9 cellular contexts compared by ENCODE assay signal in genomic region chr1:1398677-1399186, GRCh38. TPM values are rescaled to one million over a fixed set of nuclear protein-coding genes. Genes with fewer than 3 reads are reported as not detected.
DNase-seq lines count a peak whose midpoint lies in the region; ATAC-seq, FAIRE-seq and TF ChIP-seq lines count a peak whose summit lies in the region.
"Had no signal": no experiment of that assay in that cellular context is flagged by ENCODE, and none has a peak within 500 bp of the region (broad histone marks: within the 10 kb centered on the region; RNA-seq: fewer than 3 reads in every experiment).

No MANE protein-coding gene starts in this region.

- H4K20me1 ChIP-seq in astrocyte (ENCODE audit: insufficient read depth, low read length): peaks cover 59% of the 10 kb centered on the region

- H3K9me3 ChIP-seq in astrocyte (ENCODE audit: insufficient read depth, low read depth, low read length) (no peaks in the 10 kb centered on the region), liver (ENCODE audit: control insufficient read depth in 4 of 4, low read length in 3 of 4) (no peaks in the 10 kb centered on the region)

- H3K79me2 ChIP-seq in astrocyte (ENCODE audit: insufficient read depth, low read length): peaks cover 88% of the 10 kb centered on the region

- peak overlapping the region; percentile 90 for H3K4me3 ChIP-seq in astrocyte (ENCODE audit: insufficient read depth, low read depth, low read length)
- H3K4me3 ChIP-seq in liver (ENCODE audit: low read depth in 1 of 3, low read length in 3 of 3): peak overlapping the region; percentile 92 to 96 (median 96)
- peak overlapping the region; percentile 97 for H3K4me3 ChIP-seq in urinary bladder (ENCODE audit: low read depth, low read length)

- H3K4me3 Mint-ChIP-seq in astrocyte (ENCODE audit: unreplicated experiment): peak overlapping the region; percentile 99

- WGBS in liver: under 1% methylated on average over 54 of the region's 54 CpGs
- under 1% methylated on average over 54 of the region's 54 CpGs for WGBS in urinary bladder

- H3K4me1 Mint-ChIP-seq in astrocyte (ENCODE audit: low read depth, unreplicated experiment): peaks cover 39% of the 10 kb centered on the region

- TF ChIP-seq RAD21 in liver (IDR thresholded peaks at IDR 0.05): no peak

- H3K36me3 ChIP-seq in astrocyte (ENCODE audit: insufficient read depth, low read length) (peaks cover 34% of the 10 kb centered on the region), liver (ENCODE audit: control insufficient read depth in 4 of 4, insufficient read depth in 3 of 4, low read depth in 1 of 4, low read length in 3 of 4) (peaks cover 17 to 36% (median 25%) of the 10 kb centered on the region in 4 donors), urinary bladder (ENCODE audit: insufficient read depth) (peaks cover 5% of the 10 kb centered on the region)

- peak overlapping the region; percentile 96 for H3K27ac Mint-ChIP-seq in astrocyte (ENCODE audit: unreplicated experiment)

- peak overlapping the region; percentile 95 for H3K9ac ChIP-seq in astrocyte (ENCODE audit: low read length)
- peak overlapping the region; percentile 46 to 72 for H3K9ac ChIP-seq in liver (ENCODE audit: low read depth in 1 of 2, low read length in 2 of 2)

- H3K27ac ChIP-seq in astrocyte (ENCODE audit: low read depth, low read length) (peak overlapping the region; percentile 78), liver (ENCODE audit: low read depth in 1 of 2, low read length in 2 of 2) (peak overlapping the region; percentile 73 to 75), urinary bladder (ENCODE audit: low read depth) (peak overlapping the region; percentile 75)

- TF ChIP-seq CTCF in astrocyte (IDR thresholded peaks at IDR 0.05; ENCODE audit: insufficient read depth, low read depth, low read length) (no peak), liver (IDR thresholded peaks at IDR 0.05; ENCODE audit: low read depth, low read length, missing input control) (no peak)

- peaks cover 22% of the 10 kb centered on the region for H3K36me3 Mint-ChIP-seq in astrocyte (ENCODE audit: low read depth, unreplicated experiment)

- peak overlapping the region; percentile 70 for H2AFZ ChIP-seq in astrocyte (ENCODE audit: low read depth, low read length)

- H3K4me1 ChIP-seq in astrocyte (ENCODE audit: insufficient read depth, low read length) (peaks cover 32% of the 10 kb centered on the region), liver (ENCODE audit: control insufficient read depth in 4 of 4, insufficient read depth in 4 of 4, low read length in 3 of 4) (peaks cover 4 to 52% (median 43%) of the 10 kb centered on the region in 4 donors), urinary bladder (ENCODE audit: insufficient read depth) (no peaks in the 10 kb centered on the region)

- peak overlapping the region; percentile 99 for H3K4me2 ChIP-seq in astrocyte (ENCODE audit: low read length)

- DNase-seq in activated CD4-positive, CD25-positive, alpha-beta regulatory T cell (lab: John Stamatoyannopoulos, UW): no peak
- DNase-seq in astrocyte (ENCODE audit: low read depth) (no peak), NCI-H128 (lab: John Stamatoyannopoulos, UW; ENCODE audit: unreplicated experiment) (no peak), COR-L47 (lab: John Stamatoyannopoulos, UW) (no peak)

- ATAC-seq in activated CD4-positive, CD25-positive, alpha-beta regulatory T cell treated with anti-CD3 and anti-CD28 coated beads, Interleukin-2, amount 50 U/mL, for 24 hours: peak; percentile 1 to 2
- peak; percentile 8 for ATAC-seq in HG03280 (IDR thresholded peaks at IDR 0.05; ENCODE audit: unreplicated experiment)

- no peak for FAIRE-seq in astrocyte (lab: Jason Lieb, UNC)

- H3K27me3 ChIP-seq in astrocyte (ENCODE audit: insufficient read depth, low read length) (no peaks in the 10 kb centered on the region), liver (ENCODE audit: control insufficient read depth in 4 of 4, insufficient read depth in 4 of 4, low read length in 3 of 4) (no peaks in the 10 kb centered on the region)

- H3K9me3 Mint-ChIP-seq in astrocyte (ENCODE audit: unreplicated experiment): no peaks in the 10 kb centered on the region

- H3K27me3 Mint-ChIP-seq in astrocyte (ENCODE audit: low read depth, unreplicated experiment): no peaks in the 10 kb centered on the region

TF ChIP-seq in liver, 16 proteins besides CTCF, POLR2A, EP300 and RAD21:
- TF ChIP-seq RXRA (IDR thresholded peaks at IDR 0.05): no peak
- no peak for TF ChIP-seq ATF3 (IDR thresholded peaks at IDR 0.05)
- TF ChIP-seq FOXA2 (IDR thresholded peaks at IDR 0.05): no peak
- no peak for TF ChIP-seq SP1 (IDR thresholded peaks at IDR 0.05)
- TF ChIP-seq YY1 (IDR thresholded peaks at IDR 0.05): no peak
- TF ChIP-seq NR2F2 (IDR thresholded peaks at IDR 0.05): no peak
- no peak for TF ChIP-seq GABPA (IDR thresholded peaks at IDR 0.05 in 1 of 2, conservative IDR thresholded peaks at IDR 0.05 in 1 of 2)
- TF ChIP-seq ZBTB33 (IDR thresholded peaks at IDR 0.05): no peak
- no peak for TF ChIP-seq JUND (IDR thresholded peaks at IDR 0.05)

RNA-seq across cellular contexts. Expression of gene CCNL2, which starts 0.4 kb away (rescaled TPM):
- total RNA-seq in astrocyte (194 and 197 TPM in 2 replicates), liver (100 to 1,000 TPM in 1 of 2 donors, 10 to 100 TPM in 1; 47.3 to 170 TPM), urinary bladder (226 TPM)
- polyA plus RNA-seq in liver (100 to 1,000 TPM in 1 of 2 donors, 10 to 100 TPM in 1; 46.4 to 160 TPM), urinary bladder (146 TPM)

RNA-seq across cellular contexts. Expression of gene MRPL20, which starts 8.4 kb away (rescaled TPM):
- total RNA-seq in astrocyte: 87.3 and 88.5 TPM in 2 replicates
- total RNA-seq in liver: 10 to 100 TPM; 47.8 to 47.9 TPM
- 100 to 1,000 TPM; 100 to 170 TPM for polyA plus RNA-seq in liver
- 55.1 TPM for total RNA-seq in urinary bladder
- 183 TPM for polyA plus RNA-seq in urinary bladder

RNA-seq across cellular contexts. Expression of gene ANKRD65, which starts 22.3 kb away (rescaled TPM):
- total RNA-seq in astrocyte (0.64 TPM in 1 of 2 replicates, not detected in the other), liver (under 1 TPM; 0.14 to 0.17 TPM), urinary bladder (5.8 TPM)
- polyA plus RNA-seq in liver (under 1 TPM; 0.30 to 0.31 TPM), urinary bladder (17.7 TPM)
- total RNA-seq: Daoy had no signal

RNA-seq across cellular contexts. Expression of gene AURKAIP1, which starts 23.7 kb away (rescaled TPM):
- 135 and 139 TPM in 2 replicates for total RNA-seq in astrocyte
- total RNA-seq in liver: 10 to 100 TPM; 38.4 to 52.6 TPM
- 100 to 1,000 TPM; 143 to 175 TPM for polyA plus RNA-seq in liver
- 20.7 TPM for total RNA-seq in urinary bladder
- polyA plus RNA-seq in urinary bladder: 158 TPM

RNA-seq across cellular contexts. Expression of gene VWA1, which starts 36.8 kb away (rescaled TPM):
- total RNA-seq in astrocyte: 60.4 and 81.2 TPM in 2 replicates
- total RNA-seq in liver: 10 to 100 TPM; 22.8 to 41.6 TPM
- 10 to 100 TPM; 18.3 to 81.3 TPM for polyA plus RNA-seq in liver
- total RNA-seq in urinary bladder: 15.2 TPM
- polyA plus RNA-seq in urinary bladder: 214 TPM
